ENCODE assay signal across 8 cellular contexts in the genomic region with DNA sequence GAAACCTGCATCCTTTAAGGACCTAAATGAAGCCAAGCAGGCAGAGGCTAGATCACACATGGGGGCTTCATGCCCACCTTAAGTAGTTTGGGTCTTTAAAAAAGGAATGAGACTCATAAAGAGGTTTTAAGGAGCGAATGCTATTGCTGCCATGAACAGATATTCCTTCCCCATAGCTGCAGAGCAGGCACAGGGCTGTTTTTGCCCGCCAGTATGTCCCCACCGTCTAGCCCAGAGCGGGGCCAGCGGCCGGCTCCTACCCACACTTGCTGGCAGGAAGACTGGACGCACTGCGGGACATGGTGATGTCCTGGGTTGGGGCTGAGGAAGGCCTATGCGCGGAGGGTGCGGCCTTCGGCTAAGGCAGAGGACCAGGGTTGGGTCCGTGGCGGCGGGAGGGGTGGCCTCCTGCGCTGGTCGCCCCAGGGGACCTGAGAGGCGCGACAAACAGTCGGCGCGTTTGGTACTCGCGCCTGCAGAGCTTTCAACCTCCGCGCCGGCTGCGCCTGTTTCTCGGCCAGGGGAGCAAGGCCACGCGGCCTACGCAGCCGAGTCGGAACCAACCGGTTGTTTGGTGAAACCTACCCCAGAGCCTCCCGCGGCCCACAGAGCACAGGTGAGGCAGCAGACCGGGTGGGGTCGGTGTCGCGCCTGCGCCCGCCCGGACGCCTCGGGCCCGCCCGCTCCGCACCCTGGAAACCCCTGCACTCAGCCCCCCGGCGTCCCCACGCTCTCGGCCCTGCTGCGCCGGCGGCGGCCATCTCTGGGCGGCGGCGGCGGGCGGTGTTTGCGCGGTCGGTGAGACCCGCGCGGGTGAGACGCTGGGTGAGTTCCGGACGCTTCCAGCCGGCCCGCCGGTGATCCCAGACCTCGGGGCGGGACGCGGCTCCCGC. TPM values are rescaled to one million over a fixed set of nuclear protein-coding genes. Genes with fewer than 3 reads are reported as not detected.
DNase-seq lines count a peak whose midpoint lies in the region; ATAC-seq, FAIRE-seq and TF ChIP-seq lines count a peak whose summit lies in the region.

A gene with protein sequence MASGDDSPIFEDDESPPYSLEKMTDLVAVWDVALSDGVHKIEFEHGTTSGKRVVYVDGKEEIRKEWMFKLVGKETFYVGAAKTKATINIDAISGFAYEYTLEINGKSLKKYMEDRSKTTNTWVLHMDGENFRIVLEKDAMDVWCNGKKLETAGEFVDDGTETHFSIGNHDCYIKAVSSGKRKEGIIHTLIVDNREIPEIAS (plus strand): TSS at position 450 of the 893 bp plus-strand sequence. CDS start 10,956 bp downstream, outside the sequence.

- peak; percentile 71 for ATAC-seq in GM19463 (IDR thresholded peaks at IDR 0.05; ENCODE audit: unreplicated experiment)

- H3K4me1 Mint-ChIP-seq in neural crest cell: peaks cover 24% of the 10 kb centered on the region

- no peaks in the 10 kb centered on the region for H3K27me3 ChIP-seq in Peyer's patch
- no peaks in the 10 kb centered on the region for H3K27me3 ChIP-seq in stomach

- no peak for TF ChIP-seq CTCF in D721Med (IDR thresholded peaks at IDR 0.05; ENCODE audit: insufficient read depth, missing control alignments)
- no peak for TF ChIP-seq CTCF in Peyer's patch (IDR thresholded peaks at IDR 0.05)
- no peak for TF ChIP-seq CTCF in fibroblast of villous mesenchyme (IDR thresholded peaks at IDR 0.05; ENCODE audit: insufficient read depth, low read depth, low read length)
- TF ChIP-seq CTCF in neural crest cell (conservative IDR thresholded peaks at IDR 0.05): no peak
- TF ChIP-seq CTCF in stomach (IDR thresholded peaks at IDR 0.05): no peak

- no peaks in the 10 kb centered on the region for H3K9me3 ChIP-seq in Peyer's patch
- no peaks in the 10 kb centered on the region for H3K9me3 ChIP-seq in stomach

- H3K9me3 Mint-ChIP-seq in neural crest cell: no peaks in the 10 kb centered on the region

- no peaks in the 10 kb centered on the region for H3K36me3 ChIP-seq in Peyer's patch
- no peaks in the 10 kb centered on the region for H3K36me3 ChIP-seq in stomach

- H3K27ac Mint-ChIP-seq in neural crest cell (ENCODE audit: unreplicated experiment): no peak within 1 kb of the TSS

- H3K4me1 ChIP-seq in Peyer's patch (peaks cover 0 to 6% (median 0%) of the 10 kb centered on the region in 4 donors), stomach (peaks cover 13 to 25% (median 16%) of the 10 kb centered on the region in 4 donors)

- WGBS in stomach, 5 donors: 2 to 5% (median 3%) methylated on average over 12 to 79 of the region's 79 CpGs

- peak within 1 kb of the TSS; percentile 85 to 92 (median 89) for H3K27ac ChIP-seq in Peyer's patch
- H3K27ac ChIP-seq in stomach: peak within 1 kb of the TSS; percentile 89 to 97 (median 92)

- H3K4me3 ChIP-seq in Peyer's patch: peak within 1 kb of the TSS; percentile 58 to 82 (median 78)
- peak within 1 kb of the TSS; percentile 67 for H3K4me3 ChIP-seq in fibroblast of villous mesenchyme (ENCODE audit: low read depth, low read length)
- peak within 1 kb of the TSS; percentile 64 to 80 (median 68) for H3K4me3 ChIP-seq in stomach

- intact Hi-C loops in stomach (cut with DNase I; ENCODE audit: low total_unique reads): no loop called here

- H3K4me3 Mint-ChIP-seq in neural crest cell: peak within 1 kb of the TSS; percentile 88

- peak; percentile 55 for DNase-seq in D721Med (ENCODE audit: insufficient read length, low spot score)
- peak; percentile 81 for DNase-seq in HK-2 (ENCODE audit: unreplicated experiment)
- DNase-seq in Peyer's patch: peak; percentile 63 to 82 (median 82)
- peak; percentile 85 for DNase-seq in activated effector memory CD4-positive, alpha-beta T cell treated with anti-CD3 and anti-CD28 coated beads, Interleukin-2, amount 50 U/mL, for 16 hours
- DNase-seq in fibroblast of villous mesenchyme (ENCODE audit: low read depth): peak; percentile 64
- DNase-seq in neural crest cell (ENCODE audit: low read depth, low spot score): peak; percentile 57
- peak; percentile 71 for DNase-seq in stomach

- no peak for FAIRE-seq in D721Med (lab: Jason Lieb, UNC)

- peaks cover 6% of the 10 kb centered on the region for H3K36me3 Mint-ChIP-seq in neural crest cell (ENCODE audit: low read depth)

- H3K27me3 Mint-ChIP-seq in neural crest cell (ENCODE audit: low read depth): no peaks in the 10 kb centered on the region

- peak in 1 of 2 donors; percentile 11 for TF ChIP-seq POLR2A in Peyer's patch (IDR thresholded peaks at IDR 0.05)
- no peak for TF ChIP-seq POLR2A in stomach (IDR thresholded peaks at IDR 0.05)

- no peak for TF ChIP-seq EP300 in stomach (IDR thresholded peaks at IDR 0.05)

RNA-seq across cellular contexts. Expression of the gene that starts here (rescaled TPM):
- total RNA-seq in Peyer's patch (10 to 100 TPM in 2 of 4 donors, 1 to 10 TPM in 2; 3.7 to 15.2 (median 8.0) TPM), fibroblast of villous mesenchyme (10.3 and 14.7 TPM in 2 replicates), neural crest cell (10.0 and 11.9 TPM in 2 replicates), stomach (10 to 100 TPM in 1 of 5 donors, 1 to 10 TPM in 1, under 1 TPM in 1, not detected in 2; 0.87 to 14.1 (median 5.5) TPM)
- 10 to 100 TPM; 13.5 to 17.1 (median 15.6) TPM for polyA plus RNA-seq in stomach

Comparison
In these comparisons a context has a peak if more than half of its experiments do, and no peak if none do; other contexts are left out.
1. Peak in every context shown above with its lines: DNase-seq, ATAC-seq, H3K4me3 ChIP-seq and H3K27ac ChIP-seq.